25 cellular contexts compared by ENCODE assay signal in the genomic region with DNA sequence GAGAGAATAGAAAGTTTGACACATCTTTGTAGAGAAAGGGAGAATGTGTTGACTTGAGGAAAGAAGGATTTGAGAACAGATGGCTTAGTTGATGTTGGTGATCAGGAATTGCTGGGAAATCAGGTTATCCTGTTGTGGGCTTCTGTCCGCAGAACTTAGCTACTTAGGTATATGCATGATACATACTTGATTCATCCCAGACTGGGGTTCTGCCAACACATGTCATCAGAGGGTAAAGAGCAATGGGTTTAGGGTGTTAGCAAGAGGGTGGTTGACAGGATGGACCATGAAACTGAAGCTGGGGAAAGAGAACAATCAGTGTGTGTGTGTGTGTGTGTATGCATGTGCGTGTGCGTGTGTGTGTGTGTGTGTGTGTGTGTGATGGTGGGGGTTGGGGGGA. TPM values are rescaled to one million over a fixed set of nuclear protein-coding genes. Genes with fewer than 3 reads are reported as not detected.
DNase-seq lines count a peak whose midpoint lies in the region; ATAC-seq, FAIRE-seq and TF ChIP-seq lines count a peak whose summit lies in the region.
"Had no signal": no experiment of that assay in that cellular context is flagged by ENCODE, and none has a peak within 500 bp of the region (broad histone marks: within the 10 kb centered on the region; RNA-seq: fewer than 3 reads in every experiment).

No MANE protein-coding gene starts in this region.

- no TSS peak for BruUV-seq in MCF 10A (replicated peaks; lab: Mats Ljungman, UMichigan)

- CTCF ChIA-PET in MCF 10A (lab: Yijun Ruan, JAX): no interaction called here

- no peak for FAIRE-seq in pancreas (lab: Jason Lieb, UNC)

- no peaks in the 10 kb centered on the region for H3K27me3 ChIP-seq in breast epithelium
- H3K27me3 ChIP-seq in RWPE2 (ENCODE audit: insufficient read depth, poor library complexity, severe bottlenecking): peaks cover 36% of the 10 kb centered on the region
- no peaks in the 10 kb centered on the region for H3K27me3 ChIP-seq in adrenal gland
- no peaks in the 10 kb centered on the region for H3K27me3 ChIP-seq in pancreas

- no peak overlapping the region for H3K4me3 Mint-ChIP-seq in MCF 10A (ENCODE audit: unreplicated experiment)
- H3K4me3 Mint-ChIP-seq: CD8-positive, alpha-beta T cell; IgD-negative memory B cell had no signal

- no peak overlapping the region for H3K27ac ChIP-seq in breast epithelium
- H3K27ac ChIP-seq in RWPE2 (ENCODE audit: poor library complexity, severe bottlenecking): no peak overlapping the region
- H3K27ac ChIP-seq in adrenal gland: no peak overlapping the region
- no peak overlapping the region for H3K27ac ChIP-seq in pancreas
- H3K27ac ChIP-seq: SK-N-MC had no signal

- H3K36me3 Mint-ChIP-seq in MCF 10A (ENCODE audit: insufficient read depth, unreplicated experiment): no peaks in the 10 kb centered on the region
- H3K36me3 Mint-ChIP-seq: CD8-positive, alpha-beta T cell; IgD-negative memory B cell had no signal

- H3K4me1 Mint-ChIP-seq in MCF 10A (ENCODE audit: insufficient read depth, unreplicated experiment): no peaks in the 10 kb centered on the region

- peaks cover 55% of the 10 kb centered on the region for H3K27me3 Mint-ChIP-seq in MCF 10A (ENCODE audit: insufficient read depth, unreplicated experiment)

- 74 to 96% (median 85%) methylated on average over 3 of the region's 3 CpGs for WGBS in adrenal gland, 4 donors
- WGBS in pancreas, 2 donors: 89 to 92% methylated on average over 3 of the region's 3 CpGs

- H3K27ac Mint-ChIP-seq in MCF 10A (ENCODE audit: low read depth, unreplicated experiment): no peak overlapping the region
- H3K27ac Mint-ChIP-seq: CD8-positive, alpha-beta T cell; IgD-negative memory B cell had no signal

- no peak overlapping the region for H3K4me3 ChIP-seq in breast epithelium
- no peak overlapping the region for H3K4me3 ChIP-seq in RWPE2 (ENCODE audit: severe bottlenecking)
- H3K4me3 ChIP-seq in fibroblast of mammary gland (ENCODE audit: control insufficient read depth, low read depth, low read length): no peak overlapping the region
- no peak overlapping the region for H3K4me3 ChIP-seq in adrenal gland
- H3K4me3 ChIP-seq in pancreas: no peak overlapping the region
- H3K4me3 ChIP-seq: SK-N-MC had no signal

- DNase-seq in MCF 10A (ENCODE audit: unreplicated experiment) (peak; percentile 13), breast epithelium (ENCODE audit: low spot score in 2 of 2) (no peak), RWPE2 (ENCODE audit: low spot score) (no peak), fibroblast of mammary gland (ENCODE audit: low read depth) (peak; percentile 50), adrenal gland (no peak), pancreas (no peak), UCSD-AML1 (lab: John Stamatoyannopoulos, UW; ENCODE audit: unreplicated experiment) (no peak)
- DNase-seq: 8988T; AML-193; C1 segment of cervical spinal cord; Calu3; CD8-positive, alpha-beta T cell; GDM1; GOT3; HCEC 1CT; Kasumi-1; NCI-H1105; NCI-H2081; NCI-H2171; NCI-H524 treated with DMSO at 0.1 percent for 48 hours; OCI-M1; SHP77 treated with DMSO at 0.1 percent for 48 hours; SW 1271 had no signal

- TF ChIP-seq CTCF in MCF 10A (IDR thresholded peaks at IDR 0.05; ENCODE audit: unreplicated experiment): no peak
- no peak for TF ChIP-seq CTCF in breast epithelium (IDR thresholded peaks at IDR 0.05)
- TF ChIP-seq CTCF in RWPE2 (IDR thresholded peaks at IDR 0.05; ENCODE audit: poor library complexity, severe bottlenecking): no peak
- no peak for TF ChIP-seq CTCF in fibroblast of mammary gland (conservative IDR thresholded peaks at IDR 0.05; ENCODE audit: control insufficient read depth, insufficient read depth, low read depth, low read length)
- TF ChIP-seq CTCF in adrenal gland (IDR thresholded peaks at IDR 0.05): no peak
- no peak for TF ChIP-seq CTCF in pancreas (IDR thresholded peaks at IDR 0.05)

- intact Hi-C loops in MCF 10A (cut with micrococcal nuclease): no loop called here
- intact Hi-C loops in breast epithelium (cut with DNase I; ENCODE audit: low total_unique reads): no loop called here
- intact Hi-C loops in adrenal gland (cut with DNase I): no loop called here
- intact Hi-C loops in pancreas (cut with DNase I): no loop called here

- ATAC-seq in RWPE2 (ENCODE audit: low read depth): peak; percentile 78
- no peak for ATAC-seq in pancreas
- ATAC-seq: CD8-positive, alpha-beta T cell had no signal

- no peaks in the 10 kb centered on the region for H3K9me3 ChIP-seq in breast epithelium
- H3K9me3 ChIP-seq in RWPE2 (ENCODE audit: severe bottlenecking): no peaks in the 10 kb centered on the region
- H3K9me3 ChIP-seq in adrenal gland (replicated peaks in 1 of 3): no peaks in the 10 kb centered on the region
- no peaks in the 10 kb centered on the region for H3K9me3 ChIP-seq in pancreas

- H3K9me3 Mint-ChIP-seq in MCF 10A (ENCODE audit: unreplicated experiment): no peaks in the 10 kb centered on the region
- H3K9me3 Mint-ChIP-seq: CD8-positive, alpha-beta T cell; IgD-negative memory B cell had no signal

- POLR2A ChIA-PET in MCF 10A (lab: Yijun Ruan, JAX): interaction anchor here (0.7 kb wide), 1 partner anchor 10 kb away, joined by 3 read pairs; no protein-coding TSS in a partner anchor

- TF ChIP-seq POLR2A in breast epithelium (IDR thresholded peaks at IDR 0.05) (no peak), adrenal gland (IDR thresholded peaks at IDR 0.05) (no peak)

- H3K36me3 ChIP-seq in breast epithelium: no peaks in the 10 kb centered on the region
- no peaks in the 10 kb centered on the region for H3K36me3 ChIP-seq in RWPE2 (ENCODE audit: low read depth)
- no peaks in the 10 kb centered on the region for H3K36me3 ChIP-seq in adrenal gland (replicated peaks in 1 of 2)
- H3K36me3 ChIP-seq in pancreas: no peaks in the 10 kb centered on the region

- no peaks in the 10 kb centered on the region for H3K4me1 ChIP-seq in breast epithelium
- no peaks in the 10 kb centered on the region for H3K4me1 ChIP-seq in RWPE2 (ENCODE audit: insufficient read depth, poor library complexity, severe bottlenecking)
- H3K4me1 ChIP-seq in adrenal gland (replicated peaks in 1 of 2): no peaks in the 10 kb centered on the region
- no peaks in the 10 kb centered on the region for H3K4me1 ChIP-seq in pancreas

RNA-seq across cellular contexts. Expression of a gene that starts 50.6 kb away (rescaled TPM):
- total RNA-seq in MCF 10A (2022) (59.6 and 79.8 TPM in 2 replicates), breast epithelium (10 to 100 TPM; 50.1 to 78.7 (median 77.7) TPM), adrenal gland (10 to 100 TPM; 47.1 to 82.8 (median 64.1) TPM), pancreas (10 to 100 TPM; 17.3 to 42.3 (median 25.2) TPM)
- polyA plus RNA-seq in adrenal gland (100 to 1,000 TPM in 1 of 3 donors, 10 to 100 TPM in 2; 78.3 to 107 (median 85.7) TPM), pancreas (10 to 100 TPM; 41.7 to 66.4 TPM)

Comparison
In these comparisons a context has a peak if more than half of its experiments do, and no peak if none do; other contexts are left out.
1. DNase-seq: peak in MCF 10A (single experiment) and fibroblast of mammary gland (single experiment); none in breast epithelium (0 of 2), RWPE2 (single experiment), adrenal gland (0 of 7), pancreas (0 of 6) and UCSD-AML1 (single experiment).